Comparison of ENCODE assay signal across 28 cellular contexts in the genomic region with DNA sequence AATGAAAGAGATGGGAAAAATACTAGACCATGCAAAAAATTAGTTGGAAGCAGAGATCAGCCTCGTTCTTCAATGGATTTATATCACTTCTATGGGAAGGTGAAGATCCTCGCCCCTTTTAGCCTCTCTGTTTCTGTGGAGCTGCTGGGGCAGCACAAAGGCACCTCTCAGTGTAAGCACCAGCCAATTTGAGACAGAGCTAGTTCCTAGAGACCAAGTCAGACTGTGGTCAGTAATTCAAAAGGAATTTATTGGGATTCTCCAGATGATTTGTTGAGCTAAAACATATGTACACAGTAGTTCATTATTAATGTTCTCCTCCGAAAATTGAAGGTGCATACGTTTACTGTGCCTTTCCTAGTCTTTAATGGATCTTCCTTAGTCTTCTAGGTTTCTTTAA. TPM values are rescaled to one million over a fixed set of nuclear protein-coding genes. Genes with fewer than 3 reads are reported as not detected.
"Had no signal": no experiment of that assay in that cellular context is flagged by ENCODE, and none has a peak within 500 bp of the region (broad histone marks: within the 10 kb centered on the region; RNA-seq: fewer than 3 reads in every experiment).

No MANE protein-coding gene starts in this region.

- H3K9me3 Mint-ChIP-seq: activated T-cell treated with anti-CD3 and anti-CD28 coated beads, Interleukin-2, amount 50 U/mL, for 72 hours; central memory CD8-positive, alpha-beta T cell; memory B cell; naive thymus-derived CD8-positive, alpha-beta T cell; neural progenitor cell had no signal

- H3K36me3 Mint-ChIP-seq: activated naive CD4-positive, alpha-beta T cell treated with anti-CD3 and anti-CD28 coated beads, Interleukin-2, amount 50 U/mL, for 72 hours; memory B cell; naive thymus-derived CD8-positive, alpha-beta T cell; neural progenitor cell had no signal

- H3K4me3 ChIP-seq: esophagus muscularis mucosa, gastrocnemius medialis, neural progenitor cell, right atrium auricular region, spleen, suprapubic skin, tibial artery had no signal

- H3K27me3 ChIP-seq: esophagus muscularis mucosa, gastrocnemius medialis, neural progenitor cell, right atrium auricular region, tibial artery had no signal

- H3K4me1 Mint-ChIP-seq: activated CD4-positive, alpha-beta T cell treated with anti-CD3 and anti-CD28 coated beads for 36 hours; central memory CD8-positive, alpha-beta T cell; memory B cell; naive thymus-derived CD8-positive, alpha-beta T cell had no signal

- H3K27ac Mint-ChIP-seq: activated CD4-positive, alpha-beta T cell treated with anti-CD3 and anti-CD28 coated beads for 36 hours; activated naive CD4-positive, alpha-beta T cell treated with anti-CD3 and anti-CD28 coated beads, Interleukin-2, amount 50 U/mL, for 72 hours; activated T-cell treated with anti-CD3 and anti-CD28 coated beads, Interleukin-2, amount 50 U/mL, for 72 hours; memory B cell; naive thymus-derived CD8-positive, alpha-beta T cell; neural progenitor cell had no signal

- H3K4me1 ChIP-seq: esophagus muscularis mucosa, gastrocnemius medialis, parathyroid adenoma, right atrium auricular region, spleen, suprapubic skin, tibial artery had no signal

- H3K4me3 Mint-ChIP-seq: activated CD4-positive, alpha-beta T cell treated with anti-CD3 and anti-CD28 coated beads for 36 hours; activated T-cell treated with anti-CD3 and anti-CD28 coated beads, Interleukin-2, amount 50 U/mL, for 72 hours; central memory CD8-positive, alpha-beta T cell; memory B cell; naive thymus-derived CD8-positive, alpha-beta T cell; neural progenitor cell had no signal

- H3K79me2 ChIP-seq: parathyroid adenoma had no signal

- H3K4me2 ChIP-seq: neural progenitor cell had no signal

- DNase-seq: activated CD4-positive, alpha-beta T cell treated with anti-CD3 and anti-CD28 coated beads for 36 hours; activated CD4-positive, CD25-positive, alpha-beta regulatory T cell; activated naive CD4-positive, alpha-beta T cell; activated T-cell treated with anti-CD3 and anti-CD28 coated beads for 4 hours; activated T-cell treated with anti-CD3 and anti-CD28 coated beads, Interleukin-2, amount 50 U/mL, for 72 hours; dermis blood vessel endothelial cell; effector CD4-positive, alpha-beta T cell; gastrocnemius medialis; hippocampal formation; left colon; midbrain; naive thymus-derived CD8-positive, alpha-beta T cell; occipital lobe; spleen; stimulated activated naive CD4-positive, alpha-beta T cell; tibial artery had no signal

- H3K36me3 ChIP-seq: esophagus muscularis mucosa, gastrocnemius medialis, neural progenitor cell, right atrium auricular region, spleen, suprapubic skin, tibial artery had no signal

- H3K9me3 ChIP-seq: esophagus muscularis mucosa, gastrocnemius medialis, right atrium auricular region, spleen, suprapubic skin, tibial artery had no signal

- H2AFZ ChIP-seq: neural progenitor cell, parathyroid adenoma had no signal

- H3K27ac ChIP-seq: esophagus muscularis mucosa, gastrocnemius medialis, neural progenitor cell, parathyroid adenoma, right atrium auricular region, spleen, suprapubic skin, tibial artery had no signal

RNA-seq across cellular contexts. Expression of a gene that starts 42.4 kb away (rescaled TPM):
- total RNA-seq: activated CD4-positive, alpha-beta T cell treated with anti-CD3 and anti-CD28 coated beads for 36 hours; activated naive CD4-positive, alpha-beta T cell treated with anti-CD3 and anti-CD28 coated beads, Interleukin-2, amount 50 U/mL, for 72 hours; activated T-cell treated with anti-CD3 and anti-CD28 coated beads, Interleukin-2, amount 50 U/mL, for 72 hours; bronchial epithelial cell; gastrocnemius medialis; naive thymus-derived CD8-positive, alpha-beta T cell; pulmonary artery endothelial cell; spleen; ureter had no signal
- polyA plus RNA-seq: keratinocyte; naive thymus-derived CD8-positive, alpha-beta T cell; spleen had no signal
